1 cellular context compared by ENCODE assay signal in genomic region chr17:51860934-51861561, GRCh38.
TF ChIP-seq lines count a peak whose summit lies in the region.

No MANE protein-coding gene starts in this region.

TF ChIP-seq in GM23338, 12 proteins besides CTCF, POLR2A, EP300 and RAD21 (continued from another document):
- TF ChIP-seq REST (IDR thresholded peaks at IDR 0.05; ENCODE audit: unreplicated experiment), result no peak
- no peak for TF ChIP-seq POLR2AphosphoS5 (IDR thresholded peaks at IDR 0.05; ENCODE audit: low read depth)
- TF ChIP-seq ETS1 (IDR thresholded peaks at IDR 0.05), result no peak
TF ChIP-seq in GM23338: peak in this region for 0.
